8 cellular contexts compared by ENCODE assay signal in genomic region chr14:24297190-24297964, GRCh38. TPM values are rescaled to one million over a fixed set of nuclear protein-coding genes. Genes with fewer than 3 reads are reported as not detected.
DNase-seq lines count a peak whose midpoint lies in the region; ATAC-seq, FAIRE-seq and TF ChIP-seq lines count a peak whose summit lies in the region.

No MANE protein-coding gene starts in this region.

- dilution Hi-C loops in endothelial cell of umbilical vein (cut with MboI; ENCODE audit: extremely low pct_ligation_motif_present, low sequenced_read_pairs) = no loop called here

- H3K4me3 ChIP-seq in GM12865 (ENCODE audit: low read depth, low read length) (no peak overlapping the region), Peyer's patch (peak overlapping the region in 2 of 4 donors; percentile 1 to 18), endothelial cell of umbilical vein (replicated peaks in 1 of 3; ENCODE audit: insufficient read depth in 1 of 3, low read depth in 1 of 3, low read length in 3 of 3) (no peak overlapping the region), rectal smooth muscle tissue (ENCODE audit: low read length) (peak overlapping the region; percentile 21)

- H3K27me3 ChIP-seq in Peyer's patch (no peaks in the 10 kb centered on the region), endothelial cell of umbilical vein (ENCODE audit: control insufficient read depth in 2 of 2, insufficient read depth in 2 of 2, low read length in 2 of 2) (no peaks in the 10 kb centered on the region), rectal smooth muscle tissue (ENCODE audit: control insufficient read depth, insufficient read depth, low read length) (no peaks in the 10 kb centered on the region)

- TF ChIP-seq POLR2A in Peyer's patch (IDR thresholded peaks at IDR 0.05) = no peak
- no peak for TF ChIP-seq POLR2A in endothelial cell of umbilical vein (IDR thresholded peaks at IDR 0.05; ENCODE audit: low read depth, low read length)

- H3K36me3 ChIP-seq in Peyer's patch (peaks cover 0 to 45% (median 0%) of the 10 kb centered on the region in 3 donors), endothelial cell of umbilical vein (ENCODE audit: control insufficient read depth in 2 of 2, extremely low read depth in 1 of 2, insufficient read depth in 2 of 2, low read length in 2 of 2) (peaks cover 5 to 11% of the 10 kb centered on the region in 2 experiments), rectal smooth muscle tissue (ENCODE audit: control insufficient read depth, insufficient read depth, low read length) (peaks cover 24% of the 10 kb centered on the region)

- peaks cover 0 to 34% (median 12%) of the 10 kb centered on the region in 4 donors for H3K4me1 ChIP-seq in Peyer's patch
- H3K4me1 ChIP-seq in endothelial cell of umbilical vein (ENCODE audit: control insufficient read depth, extremely low read depth, insufficient read depth, low read length) = peaks cover 22% of the 10 kb centered on the region
- peaks cover 13% of the 10 kb centered on the region for H3K4me1 ChIP-seq in rectal smooth muscle tissue (ENCODE audit: control insufficient read depth, insufficient read depth, low read length)

- intact Hi-C loops in endothelial cell of umbilical vein (cut with micrococcal nuclease) = loop anchor here (1.0 to 5.0 kb wide), 4 partner anchors 109 to 239 kb away; partner anchors contain the start of genes IPO4, IRF9, PSME2 and RNF31

- H3K9me1 ChIP-seq in endothelial cell of umbilical vein (replicated peaks; ENCODE audit: control insufficient read depth, extremely low read depth, insufficient read depth, low read length) = no peaks in the 10 kb centered on the region

- FAIRE-seq in endothelial cell of umbilical vein (lab: Jason Lieb, UNC) (no peak), frontal cortex (lab: Jason Lieb, UNC) (no peak)

- TF ChIP-seq CTCF in AG09319 (IDR thresholded peaks at IDR 0.05; ENCODE audit: low read depth, low read length) = peak; percentile 30
- peak; percentile 19 for TF ChIP-seq CTCF in GM12865 (IDR thresholded peaks at IDR 0.05; ENCODE audit: insufficient read depth, low read depth, low read length, missing control alignments)
- TF ChIP-seq CTCF in Peyer's patch (IDR thresholded peaks at IDR 0.05) = peak in 5 of 6 experiments; percentile 1 to 65 (median 60)
- peak; percentile 13 to 45 for TF ChIP-seq CTCF in endothelial cell of umbilical vein (IDR thresholded peaks at IDR 0.05; ENCODE audit: extremely low read depth in 1 of 2, insufficient read depth in 1 of 2, low read depth in 1 of 2, low read length in 2 of 2)

- H3K9me3 ChIP-seq in Peyer's patch = no peaks in the 10 kb centered on the region
- no peaks in the 10 kb centered on the region for H3K9me3 ChIP-seq in endothelial cell of umbilical vein (replicated peaks; ENCODE audit: control insufficient read depth, insufficient read depth, low read length)

- no peaks in the 10 kb centered on the region for H4K20me1 ChIP-seq in endothelial cell of umbilical vein (replicated peaks; ENCODE audit: control insufficient read depth, extremely low read depth, insufficient read depth, low read length)

- no peak overlapping the region for H3K4me2 ChIP-seq in endothelial cell of umbilical vein (ENCODE audit: insufficient read depth, low read length)

- peak overlapping the region in 1 of 4 donors; percentile 38 for H3K27ac ChIP-seq in Peyer's patch
- H3K27ac ChIP-seq in endothelial cell of umbilical vein (ENCODE audit: insufficient read depth, low read depth, low read length) = no peak overlapping the region
- no peak overlapping the region for H3K27ac ChIP-seq in rectal smooth muscle tissue (ENCODE audit: low read depth, low read length)

- no peak overlapping the region for H2AFZ ChIP-seq in endothelial cell of umbilical vein (ENCODE audit: low read depth, low read length)

- POLR2A ChIA-PET in endothelial cell of umbilical vein (lab: Charles Lee) = interaction anchor here (0.6 to 1.5 kb wide), 3 partner anchors 55 to 82 kb away, joined by 3 to 7 read pairs (median 3); partner anchors contain the start of genes MDP1 and TINF2

- H3K9ac ChIP-seq in endothelial cell of umbilical vein (replicated peaks; ENCODE audit: extremely low read depth, insufficient read depth, low read length) (no peak overlapping the region), rectal smooth muscle tissue (ENCODE audit: low read length) (no peak overlapping the region)

- peaks cover 11% of the 10 kb centered on the region for H3K79me2 ChIP-seq in endothelial cell of umbilical vein (ENCODE audit: control insufficient read depth, insufficient read depth, low read length)

- DNase-seq in AG09319 (ENCODE audit: extremely low read depth, low read depth) (no peak), GM12865 (ENCODE audit: low read depth) (peak; percentile 24), Peyer's patch (no peak), endothelial cell of umbilical vein (ENCODE audit: low read depth, low spot score) (peak; percentile 40), OCI-M2 (lab: John Stamatoyannopoulos, UW; ENCODE audit: unreplicated experiment) (no peak), frontal cortex (ENCODE audit: low spot score in 2 of 2) (no peak)

- ATAC-seq in HG03066 (IDR thresholded peaks at IDR 0.05; ENCODE audit: low read depth, unreplicated experiment) = peak; percentile 13

- BruUV-seq in endothelial cell of umbilical vein (replicated peaks; lab: Mats Ljungman, UMichigan) = no TSS peak

- CTCF ChIA-PET in endothelial cell of umbilical vein (lab: Charles Lee) = interaction anchor here (0.7 to 5.5 kb wide), 30 partner anchors 12 to 284 kb away, joined by 3 to 199 read pairs (median 8); partner anchors contain the start of genes CHMP4A, CIDEB, IPO4 and IRF9

TF ChIP-seq in endothelial cell of umbilical vein, 7 proteins besides CTCF, POLR2A, EP300 and RAD21 (continues in another document):
- TF ChIP-seq, protein P1, sequence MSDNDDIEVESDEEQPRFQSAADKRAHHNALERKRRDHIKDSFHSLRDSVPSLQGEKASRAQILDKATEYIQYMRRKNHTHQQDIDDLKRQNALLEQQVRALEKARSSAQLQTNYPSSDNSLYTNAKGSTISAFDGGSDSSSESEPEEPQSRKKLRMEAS (IDR thresholded peaks at IDR 0.05; ENCODE audit: insufficient read depth, insufficient read length) = no peak

RNA-seq across cellular contexts. Expression of gene DHRS1, which starts 2.2 kb away (rescaled TPM):
- total RNA-seq in Peyer's patch (100 to 1,000 TPM in 1 of 4 donors, 10 to 100 TPM in 3; 51.2 to 130 (median 67.1) TPM), endothelial cell of umbilical vein (18.0 and 20.0 TPM in 2 replicates), frontal cortex (8.2 TPM)
- polyA plus RNA-seq in endothelial cell of umbilical vein = 69.5 and 70.2 TPM in 2 replicates
- polyA plus RNA-seq in endothelial cell of umbilical vein (2011; cell fraction: cytosol; rRNA removed) = 35.4 and 35.6 TPM in 2 replicates
- 74.9 and 85.8 TPM in 2 replicates for polyA plus RNA-seq in endothelial cell of umbilical vein (2011; cell fraction: nucleus; rRNA removed)
- polyA plus RNA-seq in endothelial cell of umbilical vein (2012) = 23.2 and 25.3 TPM in 2 replicates
- 36.1 and 40.7 TPM in 2 replicates for polyA minus RNA-seq in endothelial cell of umbilical vein
- 17.3 TPM for polyA minus RNA-seq in endothelial cell of umbilical vein (2011; cell fraction: cytosol; rRNA and poly(A)+ RNA removed)
- polyA minus RNA-seq in endothelial cell of umbilical vein (2011; cell fraction: nucleus; rRNA and poly(A)+ RNA removed) = 12.4 and 15.2 TPM in 2 replicates

RNA-seq across cellular contexts. Expression of gene NOP9, which starts 2.3 kb away (rescaled TPM):
- total RNA-seq in Peyer's patch (10 to 100 TPM; 14.5 to 30.0 (median 22.4) TPM), endothelial cell of umbilical vein (30.9 and 31.0 TPM in 2 replicates), frontal cortex (22.8 TPM)
- polyA plus RNA-seq in endothelial cell of umbilical vein = 16.2 and 16.3 TPM in 2 replicates
- 13.0 and 13.1 TPM in 2 replicates for polyA plus RNA-seq in endothelial cell of umbilical vein (2011; cell fraction: cytosol; rRNA removed)
- polyA plus RNA-seq in endothelial cell of umbilical vein (2011; cell fraction: nucleus; rRNA removed) = 58.1 and 63.4 TPM in 2 replicates
- 15.9 and 22.1 TPM in 2 replicates for polyA plus RNA-seq in endothelial cell of umbilical vein (2012)
- polyA minus RNA-seq in endothelial cell of umbilical vein = 36.0 TPM in 2 replicates
- polyA minus RNA-seq in endothelial cell of umbilical vein (2011; cell fraction: cytosol; rRNA and poly(A)+ RNA removed) = 31.3 TPM
- polyA minus RNA-seq in endothelial cell of umbilical vein (2011; cell fraction: nucleus; rRNA and poly(A)+ RNA removed) = 20.9 and 32.3 TPM in 2 replicates

RNA-seq across cellular contexts. Expression of gene CIDEB, which starts 10.4 kb away (rescaled TPM):
- total RNA-seq in Peyer's patch = 100 to 1,000 TPM in 2 of 4 donors, 10 to 100 TPM in 2; 22.3 to 184 (median 136) TPM
- total RNA-seq in endothelial cell of umbilical vein = 4.6 and 5.2 TPM in 2 replicates
- polyA plus RNA-seq in endothelial cell of umbilical vein = 7.2 and 14.9 TPM in 2 replicates
- 5.4 and 5.5 TPM in 2 replicates for polyA plus RNA-seq in endothelial cell of umbilical vein (2011; cell fraction: cytosol; rRNA removed)
- 14.0 and 14.4 TPM in 2 replicates for polyA plus RNA-seq in endothelial cell of umbilical vein (2011; cell fraction: nucleus; rRNA removed)
- 0.76 and 2.3 TPM in 2 replicates for polyA plus RNA-seq in endothelial cell of umbilical vein (2012)
- 3.0 and 7.3 TPM in 2 replicates for polyA minus RNA-seq in endothelial cell of umbilical vein
- 5.6 TPM for polyA minus RNA-seq in endothelial cell of umbilical vein (2011; cell fraction: cytosol; rRNA and poly(A)+ RNA removed)
- polyA minus RNA-seq in endothelial cell of umbilical vein (2011; cell fraction: nucleus; rRNA and poly(A)+ RNA removed) = 3.5 and 4.0 TPM in 2 replicates
- 2.0 TPM for total RNA-seq in frontal cortex

RNA-seq across cellular contexts. Expression of gene LTB4R2, which starts 12.6 kb away (rescaled TPM):
- 10 to 100 TPM in 2 of 4 donors, 1 to 10 TPM in 2; 7.7 to 37.2 (median 12.2) TPM for total RNA-seq in Peyer's patch
- total RNA-seq in endothelial cell of umbilical vein = 9.1 and 13.1 TPM in 2 replicates
- 5.5 and 7.6 TPM in 2 replicates for polyA plus RNA-seq in endothelial cell of umbilical vein
- 0.49 and 1.2 TPM in 2 replicates for polyA plus RNA-seq in endothelial cell of umbilical vein (2011; cell fraction: cytosol; rRNA removed)
- 52.9 and 53.1 TPM in 2 replicates for polyA plus RNA-seq in endothelial cell of umbilical vein (2011; cell fraction: nucleus; rRNA removed)
- 3.5 and 4.3 TPM in 2 replicates for polyA plus RNA-seq in endothelial cell of umbilical vein (2012)
- 5.9 and 6.8 TPM in 2 replicates for polyA minus RNA-seq in endothelial cell of umbilical vein
- polyA minus RNA-seq in endothelial cell of umbilical vein (2011; cell fraction: cytosol; rRNA and poly(A)+ RNA removed) = 2.3 TPM
- polyA minus RNA-seq in endothelial cell of umbilical vein (2011; cell fraction: nucleus; rRNA and poly(A)+ RNA removed) = 15.5 and 16.1 TPM in 2 replicates
- 1.6 TPM for total RNA-seq in frontal cortex

RNA-seq across cellular contexts. Expression of gene LTB4R, which starts 13.9 kb away (rescaled TPM):
- total RNA-seq in Peyer's patch (10 to 100 TPM in 2 of 4 donors, 1 to 10 TPM in 2; 5.1 to 28.5 (median 10.1) TPM), endothelial cell of umbilical vein (6.2 and 10.5 TPM in 2 replicates), frontal cortex (1.2 TPM)
- 9.1 and 11.7 TPM in 2 replicates for polyA plus RNA-seq in endothelial cell of umbilical vein
- 2.1 and 3.0 TPM in 2 replicates for polyA plus RNA-seq in endothelial cell of umbilical vein (2011; cell fraction: cytosol; rRNA removed)
- 79.4 and 81.1 TPM in 2 replicates for polyA plus RNA-seq in endothelial cell of umbilical vein (2011; cell fraction: nucleus; rRNA removed)
- polyA plus RNA-seq in endothelial cell of umbilical vein (2012) = 4.8 and 6.3 TPM in 2 replicates
- 4.9 and 12.2 TPM in 2 replicates for polyA minus RNA-seq in endothelial cell of umbilical vein
- 6.6 TPM for polyA minus RNA-seq in endothelial cell of umbilical vein (2011; cell fraction: cytosol; rRNA and poly(A)+ RNA removed)
- polyA minus RNA-seq in endothelial cell of umbilical vein (2011; cell fraction: nucleus; rRNA and poly(A)+ RNA removed) = 9.5 and 11.0 TPM in 2 replicates

Comparison
In these comparisons a context has a peak if more than half of its experiments do, and no peak if none do; other contexts are left out.
1. DNase-seq: peak in GM12865 (single experiment) and endothelial cell of umbilical vein (single experiment); none in AG09319 (single experiment), Peyer's patch (0 of 3), OCI-M2 (single experiment) and frontal cortex (0 of 2).
2. Peak in every context shown above with its lines, with median percentiles within 50 percentile points of each other: CTCF ChIP-seq.